8 cellular contexts compared by ENCODE assay signal in genomic region chr6:79232696-79233462, GRCh38. TPM values are rescaled to one million over a fixed set of nuclear protein-coding genes. Genes with fewer than 3 reads are reported as not detected.
DNase-seq lines count a peak whose midpoint lies in the region; ATAC-seq and TF ChIP-seq lines count a peak whose summit lies in the region.

No MANE protein-coding gene starts in this region.

- intact Hi-C loops in esophagus muscularis mucosa (cut with DNase I), result loop anchor here (1.0 to 10.0 kb wide), 2 partner anchors 155 to 872 kb away; partner anchors contain the start of genes BCKDHB and PHIP

- H3K27ac ChIP-seq in SJCRH30, result peak overlapping the region; percentile 85; the same call in 1 of the 2 replicates
- H3K27ac ChIP-seq in esophagus muscularis mucosa (replicated peaks in 1 of 4), result peak overlapping the region; percentile 91 to 95 (median 94)

- H3K9me3 Mint-ChIP-seq in progenitor cell of endocrine pancreas (ENCODE audit: low read depth), result peaks cover 4% of the 10 kb centered on the region

- H3K4me3 ChIP-seq in GM08714 (ENCODE audit: low read length) (peak overlapping the region; percentile 97), SJCRH30 (peak overlapping the region; percentile 86), esophagus muscularis mucosa (peak overlapping the region; percentile 72 to 96 (median 78))

- TF ChIP-seq CTCF in esophagus muscularis mucosa (IDR thresholded peaks at IDR 0.05) (no peak), progenitor cell of endocrine pancreas (IDR thresholded peaks at IDR 0.05; ENCODE audit: unreplicated experiment) (no peak)

- H3K27me3 ChIP-seq in SJCRH30 (no peaks in the 10 kb centered on the region), esophagus muscularis mucosa (no peaks in the 10 kb centered on the region)

- H3K4me1 ChIP-seq in SJCRH30, result no peaks in the 10 kb centered on the region; the same call in 1 of the 2 replicates
- peaks cover 0 to 26% (median 21%) of the 10 kb centered on the region in 4 donors for H3K4me1 ChIP-seq in esophagus muscularis mucosa

- H3K36me3 Mint-ChIP-seq in progenitor cell of endocrine pancreas (ENCODE audit: insufficient read depth), result peaks cover 6% of the 10 kb centered on the region

- ATAC-seq in GM21447 (IDR thresholded peaks at IDR 0.05; ENCODE audit: unreplicated experiment) (no peak), HG02852 (IDR thresholded peaks at IDR 0.05; ENCODE audit: unreplicated experiment) (no peak)

- H3K9me3 ChIP-seq in SJCRH30 (replicated peaks), result no peaks in the 10 kb centered on the region
- H3K9me3 ChIP-seq in esophagus muscularis mucosa, result no peaks in the 10 kb centered on the region

- H3K4me3 Mint-ChIP-seq in progenitor cell of endocrine pancreas (ENCODE audit: low read depth), result peak overlapping the region; percentile 90

- no peak for TF ChIP-seq EP300 in esophagus muscularis mucosa (IDR thresholded peaks at IDR 0.05)

- H3K27me3 Mint-ChIP-seq in progenitor cell of endocrine pancreas, result no peaks in the 10 kb centered on the region

- 89% methylated on average over 6 of the region's 6 CpGs for WGBS in esophagus muscularis mucosa

- no peak for TF ChIP-seq POLR2A in esophagus muscularis mucosa (IDR thresholded peaks at IDR 0.05; ENCODE audit: low read depth)

- DNase-seq in SJCRH30 (no peak), esophagus muscularis mucosa (ENCODE audit: extremely low spot score) (no peak), progenitor cell of endocrine pancreas (ENCODE audit: low spot score, unreplicated experiment) (no peak), GM19238 (ENCODE audit: insufficient read length, low spot score) (no peak), EL (no peak)

- H3K4me1 Mint-ChIP-seq in progenitor cell of endocrine pancreas (ENCODE audit: low read depth), result peaks cover 17% of the 10 kb centered on the region

- H3K27ac Mint-ChIP-seq in progenitor cell of endocrine pancreas, result peak overlapping the region; percentile 96

- H3K36me3 ChIP-seq in SJCRH30 (peaks cover 2% of the 10 kb centered on the region; the same call in 1 of the 2 replicates), esophagus muscularis mucosa (no peaks in the 10 kb centered on the region)

RNA-seq across cellular contexts. Expression of gene HMGN3, which starts 1.6 kb away (rescaled TPM):
- 296 and 328 TPM in 2 replicates for total RNA-seq in SJCRH30 (2014; rRNA removed; shearing (Covaris generic))
- total RNA-seq in esophagus muscularis mucosa (10 to 100 TPM; 27.6 to 61.0 (median 47.1) TPM), progenitor cell of endocrine pancreas (150 and 153 TPM in 2 replicates)
